In the genomic region with DNA sequence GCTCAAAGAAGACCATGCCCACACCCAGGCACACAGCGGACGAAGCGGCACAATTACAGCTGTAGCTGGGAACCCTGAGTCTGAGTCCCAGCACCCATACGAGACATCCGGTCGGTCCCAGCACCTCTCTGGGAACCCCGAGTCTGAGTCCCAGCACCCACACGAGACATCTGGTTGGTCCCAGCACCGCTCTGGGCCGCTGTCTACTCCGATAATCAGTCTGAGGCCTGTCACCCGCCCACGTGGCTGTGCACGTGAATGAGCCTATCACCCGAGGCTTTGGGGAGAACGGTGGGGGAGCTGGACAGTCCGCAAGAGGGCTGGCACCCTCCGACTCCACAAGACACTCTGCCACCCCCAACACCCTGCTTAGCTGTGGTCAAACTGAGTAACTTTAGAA, we compare ENCODE assay signal across 37 cellular contexts. TPM values are rescaled to one million over a fixed set of nuclear protein-coding genes. Genes with fewer than 3 reads are reported as not detected.
"Had no signal": no experiment of that assay in that cellular context is flagged by ENCODE, and none has a peak within 500 bp of the region (broad histone marks: within the 10 kb centered on the region; RNA-seq: fewer than 3 reads in every experiment).

No MANE protein-coding gene starts in this region.

- H3K27ac Mint-ChIP-seq: activated CD4-positive, alpha-beta memory T cell treated with anti-CD3 and anti-CD28 coated beads, Interleukin-2, amount 10 ng/mL, durations not matched to agents 7 days and 5 days; activated CD4-positive, alpha-beta T cell treated with anti-CD3 and anti-CD28 coated beads, Interleukin-2, amount 10 ng/mL, durations not matched to agents 7 days and 5 days; activated naive CD4-positive, alpha-beta T cell treated with anti-CD3 and anti-CD28 coated beads, Interleukin-2, amount 10 ng/mL, durations not matched to agents 7 days and 5 days; activated naive CD4-positive, alpha-beta T cell treated with anti-CD3 and anti-CD28 coated beads, Interleukin-2, amount 50 U/mL, for 72 hours; activated naive CD8-positive, alpha-beta T cell treated with anti-CD3 and anti-CD28 coated beads, Interleukin-2, amount 10 ng/mL, durations not matched to agents 7 days and 5 days; activated T-cell treated with anti-CD3 and anti-CD28 coated beads, Interleukin-2, amount 50 U/mL, for 24 hours; activated T-cell treated with anti-CD3 and anti-CD28 coated beads, Interleukin-2, amount 50 U/mL, for 72 hours; effector memory CD8-positive, alpha-beta T cell; WTC11 had no signal

- H3K4me3 ChIP-seq: esophagus squamous epithelium, gastroesophageal sphincter had no signal

- H3K4me3 Mint-ChIP-seq: activated CD4-positive, alpha-beta memory T cell treated with anti-CD3 and anti-CD28 coated beads, Interleukin-2, amount 10 ng/mL, durations not matched to agents 7 days and 5 days; activated CD4-positive, alpha-beta T cell treated with anti-CD3 and anti-CD28 coated beads, Interleukin-2, amount 10 ng/mL, durations not matched to agents 7 days and 5 days; activated naive CD4-positive, alpha-beta T cell treated with anti-CD3 and anti-CD28 coated beads, Interleukin-2, amount 10 ng/mL, durations not matched to agents 7 days and 5 days; activated naive CD8-positive, alpha-beta T cell treated with anti-CD3 and anti-CD28 coated beads, Interleukin-2, amount 10 ng/mL, durations not matched to agents 7 days and 5 days; activated T-cell treated with anti-CD3 and anti-CD28 coated beads, Interleukin-2, amount 50 U/mL, for 24 hours; activated T-cell treated with anti-CD3 and anti-CD28 coated beads, Interleukin-2, amount 50 U/mL, for 72 hours; effector memory CD8-positive, alpha-beta T cell; WTC11 had no signal

- H3K4me1 ChIP-seq: esophagus squamous epithelium, gastroesophageal sphincter had no signal

- H3K36me3 Mint-ChIP-seq: activated naive CD4-positive, alpha-beta T cell treated with anti-CD3 and anti-CD28 coated beads, Interleukin-2, amount 10 ng/mL, durations not matched to agents 7 days and 5 days; activated naive CD8-positive, alpha-beta T cell treated with anti-CD3 and anti-CD28 coated beads, Interleukin-2, amount 10 ng/mL, durations not matched to agents 7 days and 5 days had no signal

- H3K27me3 ChIP-seq: brain microvascular endothelial cell had no signal

- H3K4me1 Mint-ChIP-seq: activated CD4-positive, alpha-beta memory T cell treated with anti-CD3 and anti-CD28 coated beads, Interleukin-2, amount 10 ng/mL, durations not matched to agents 7 days and 5 days; activated CD4-positive, alpha-beta T cell treated with anti-CD3 and anti-CD28 coated beads, Interleukin-2, amount 10 ng/mL, durations not matched to agents 7 days and 5 days; activated naive CD4-positive, alpha-beta T cell treated with anti-CD3 and anti-CD28 coated beads, Interleukin-2, amount 10 ng/mL, durations not matched to agents 7 days and 5 days; activated naive CD8-positive, alpha-beta T cell treated with anti-CD3 and anti-CD28 coated beads, Interleukin-2, amount 10 ng/mL, durations not matched to agents 7 days and 5 days; WTC11 had no signal

- ATAC-seq: activated naive CD4-positive, alpha-beta T cell treated with anti-CD3 and anti-CD28 coated beads, Interleukin-2, amount 50 U/mL, for 72 hours; activated T-cell treated with anti-CD3 and anti-CD28 coated beads, Interleukin-2, amount 50 U/mL, for 72 hours; effector memory CD8-positive, alpha-beta T cell; gastroesophageal sphincter; WTC11 had no signal

- H3K36me3 ChIP-seq: brain microvascular endothelial cell, esophagus squamous epithelium, gastroesophageal sphincter had no signal

- H3K9me3 Mint-ChIP-seq: activated T-cell treated with anti-CD3 and anti-CD28 coated beads, Interleukin-2, amount 50 U/mL, for 24 hours; effector memory CD8-positive, alpha-beta T cell had no signal

- FAIRE-seq: astrocyte, bronchial epithelial cell, colon, endothelial cell of umbilical vein had no signal

- DNase-seq: activated CD4-positive, alpha-beta memory T cell treated with anti-CD3 and anti-CD28 coated beads, Interleukin-2, amount 10 ng/mL, durations not matched to agents 7 days and 5 days; activated CD4-positive, alpha-beta T cell treated with anti-CD3 and anti-CD28 coated beads for 1 hour; activated CD4-positive, alpha-beta T cell treated with anti-CD3 and anti-CD28 coated beads for 4 hours; activated CD4-positive, alpha-beta T cell treated with anti-CD3 and anti-CD28 coated beads, Interleukin-2, amount 10 ng/mL, durations not matched to agents 7 days and 5 days; activated CD4-positive, alpha-beta T cell treated with anti-CD3 and anti-CD28 coated beads, Interleukin-2, amount 50 U/mL, for 4 hours; activated CD8-positive, alpha-beta memory T cell treated with anti-CD3 and anti-CD28 coated beads, Interleukin-2, amount 50 U/mL, for 48 hours; activated gamma-delta T cell; activated naive CD4-positive, alpha-beta T cell; activated naive CD4-positive, alpha-beta T cell treated with anti-CD3 and anti-CD28 coated beads, Interleukin-2, amount 10 ng/mL, durations not matched to agents 7 days and 5 days; activated naive CD8-positive, alpha-beta T cell treated with anti-CD3 and anti-CD28 coated beads, Interleukin-2, amount 10 ng/mL, durations not matched to agents 7 days and 5 days; activated T-cell treated with anti-CD3 and anti-CD28 coated beads for 4 hours; activated T-cell treated with anti-CD3 and anti-CD28 coated beads, Interleukin-2, amount 50 U/mL, for 24 hours; activated T-cell treated with anti-CD3 and anti-CD28 coated beads, Interleukin-2, amount 50 U/mL, for 72 hours; brain microvascular endothelial cell; caudate nucleus; cortex of kidney; dermis blood vessel endothelial cell; effector CD4-positive, alpha-beta T cell; effector memory CD8-positive, alpha-beta T cell; esophagus squamous epithelium; foreskin melanocyte; T-helper 2 cell had no signal

- H3K27ac ChIP-seq: brain microvascular endothelial cell, epithelial cell of prostate, esophagus squamous epithelium, gastroesophageal sphincter, VCaP had no signal

RNA-seq across cellular contexts. Expression of a gene that starts 6.2 kb away (rescaled TPM):
- total RNA-seq: activated CD4-positive, alpha-beta memory T cell treated with anti-CD3 and anti-CD28 coated beads, Interleukin-2, amount 10 ng/mL, durations not matched to agents 7 days and 5 days; activated CD4-positive, alpha-beta T cell treated with anti-CD3 and anti-CD28 coated beads, Interleukin-2, amount 10 ng/mL, durations not matched to agents 7 days and 5 days; activated naive CD4-positive, alpha-beta T cell treated with anti-CD3 and anti-CD28 coated beads, Interleukin-2, amount 50 U/mL, for 72 hours; activated naive CD8-positive, alpha-beta T cell treated with anti-CD3 and anti-CD28 coated beads, Interleukin-2, amount 10 ng/mL, durations not matched to agents 7 days and 5 days; activated T-cell treated with anti-CD3 and anti-CD28 coated beads, Interleukin-2, amount 50 U/mL, for 72 hours; astrocyte; bronchial epithelial cell; chondrocyte; dermis blood vessel endothelial cell; endothelial cell of umbilical vein; esophagus squamous epithelium; fibroblast of lung; fibroblast of villous mesenchyme; gastroesophageal sphincter; glomerular endothelial cell; T-helper 1 cell treated with Interleukin-12 subunit alpha and Interleukin-12 subunit beta and Interleukin-4 antibody, amounts not matched to agents 30 ng/mL and 1 ng/mL, for 36 hours; WTC11 had no signal
- polyA plus RNA-seq: endothelial cell of umbilical vein, esophagus, fibroblast of lung had no signal

RNA-seq across cellular contexts. Expression of a gene that starts 33.3 kb away (rescaled TPM):
- total RNA-seq: bronchial epithelial cell, dermis blood vessel endothelial cell, endothelial cell of umbilical vein, glomerular endothelial cell had no signal
- polyA plus RNA-seq: endothelial cell of umbilical vein, fibroblast of lung had no signal

RNA-seq across cellular contexts. Expression of a gene that starts 37.9 kb away (rescaled TPM):
- total RNA-seq: activated CD4-positive, alpha-beta memory T cell treated with anti-CD3 and anti-CD28 coated beads, Interleukin-2, amount 10 ng/mL, durations not matched to agents 7 days and 5 days; activated CD4-positive, alpha-beta T cell treated with anti-CD3 and anti-CD28 coated beads, Interleukin-2, amount 10 ng/mL, durations not matched to agents 7 days and 5 days; activated naive CD4-positive, alpha-beta T cell treated with anti-CD3 and anti-CD28 coated beads, Interleukin-2, amount 50 U/mL, for 72 hours; activated naive CD8-positive, alpha-beta T cell treated with anti-CD3 and anti-CD28 coated beads, Interleukin-2, amount 10 ng/mL, durations not matched to agents 7 days and 5 days; T-helper 1 cell treated with Interleukin-12 subunit alpha and Interleukin-12 subunit beta and Interleukin-4 antibody, amounts not matched to agents 30 ng/mL and 1 ng/mL, for 36 hours; WTC11 had no signal

RNA-seq across cellular contexts. Expression of a gene that starts 39.4 kb away (rescaled TPM):
- total RNA-seq: activated CD4-positive, alpha-beta memory T cell treated with anti-CD3 and anti-CD28 coated beads, Interleukin-2, amount 10 ng/mL, durations not matched to agents 7 days and 5 days; activated CD4-positive, alpha-beta T cell treated with anti-CD3 and anti-CD28 coated beads, Interleukin-2, amount 10 ng/mL, durations not matched to agents 7 days and 5 days; activated naive CD8-positive, alpha-beta T cell treated with anti-CD3 and anti-CD28 coated beads, Interleukin-2, amount 10 ng/mL, durations not matched to agents 7 days and 5 days; astrocyte; bronchial epithelial cell; esophagus squamous epithelium; fibroblast of villous mesenchyme; gastroesophageal sphincter; glomerular endothelial cell; T-helper 1 cell treated with Interleukin-12 subunit alpha and Interleukin-12 subunit beta and Interleukin-4 antibody, amounts not matched to agents 30 ng/mL and 1 ng/mL, for 36 hours had no signal
- polyA plus RNA-seq: esophagus, fibroblast of lung had no signal
